ENCODE assay signal across 22 cellular contexts in the genomic region with DNA sequence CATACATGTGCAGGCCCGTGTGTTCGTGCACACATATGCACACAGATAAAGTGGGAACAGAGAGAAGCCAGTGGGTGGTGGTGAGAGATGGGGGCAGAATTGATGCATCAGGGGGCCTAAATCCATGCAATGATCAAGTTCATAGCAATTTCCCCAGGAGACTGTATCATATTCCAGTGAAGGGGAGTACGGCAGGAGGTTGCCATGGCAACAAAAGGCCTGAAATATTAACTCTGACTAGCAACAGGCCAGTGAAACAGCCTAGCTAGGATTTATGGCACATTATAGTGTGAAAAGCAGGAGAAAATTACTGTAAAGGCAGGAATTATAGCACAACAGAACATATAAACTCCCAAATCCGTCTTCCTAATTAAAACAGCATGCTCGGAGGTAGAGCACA.
DNase-seq lines count a peak whose midpoint lies in the region; ATAC-seq and TF ChIP-seq lines count a peak whose summit lies in the region.
"Had no signal": no experiment of that assay in that cellular context is flagged by ENCODE, and none has a peak within 500 bp of the region (broad histone marks: within the 10 kb centered on the region; RNA-seq: fewer than 3 reads in every experiment).

No MANE protein-coding gene starts in this region.

- peaks cover 10% of the 10 kb centered on the region for H3K36me3 Mint-ChIP-seq in type B pancreatic cell
- H3K36me3 Mint-ChIP-seq: activated naive CD4-positive, alpha-beta T cell treated with anti-CD3 and anti-CD28 coated beads, Interleukin-2, amount 50 U/mL, for 24 hours; natural killer cell treated with Interleukin-12 subunit alpha and Interleukin-12 subunit beta and Interleukin-15 and Interleukin-18, amount 100 ng/mL, for 72 hours had no signal

- TF ChIP-seq CTCF in type B pancreatic cell (conservative IDR thresholded peaks at IDR 0.05): no peak

- no peaks in the 10 kb centered on the region for H3K27me3 Mint-ChIP-seq in type B pancreatic cell
- H3K27me3 Mint-ChIP-seq: activated naive CD4-positive, alpha-beta T cell treated with anti-CD3 and anti-CD28 coated beads, Interleukin-2, amount 50 U/mL, for 24 hours; activated T-cell treated with anti-CD3 and anti-CD28 coated beads, Interleukin-2, amount 50 U/mL, for 24 hours; natural killer cell treated with Interleukin-12 subunit alpha and Interleukin-12 subunit beta and Interleukin-15 and Interleukin-18, amount 100 ng/mL, for 72 hours had no signal

- H3K4me1 Mint-ChIP-seq in type B pancreatic cell (ENCODE audit: unreplicated experiment): peaks cover 28% of the 10 kb centered on the region
- H3K4me1 Mint-ChIP-seq: activated naive CD4-positive, alpha-beta T cell treated with anti-CD3 and anti-CD28 coated beads, Interleukin-2, amount 50 U/mL, for 24 hours had no signal

- peak; percentile 13 to 67 (median 44) for DNase-seq in NCI-H1417 (lab: John Stamatoyannopoulos, UW)
- no peak for DNase-seq in NCI-H1417 treated with DMSO at 0.1 percent for 48 hours (lab: John Stamatoyannopoulos, UW)
- peak; percentile 19 for DNase-seq in NCI-H748 treated with DMSO at 0.1 percent for 48 hours (lab: John Stamatoyannopoulos, UW)
- DNase-seq in inferior parietal cortex (ENCODE audit: extremely low spot score): peak; percentile 38
- DNase-seq in type B pancreatic cell (ENCODE audit: extremely low spot score, unreplicated experiment): no peak
- DNase-seq in RPMI8226: no peak
- DNase-seq in activated T-cell treated with anti-CD3 and anti-CD28 coated beads, Interleukin-2, amount 50 U/mL, for 1 hour: no peak
- DNase-seq: activated CD4-positive, alpha-beta T cell treated with anti-CD3 and anti-CD28 coated beads, Interleukin-2, amount 50 U/mL, for 4 hours; activated T-cell treated with anti-CD3 and anti-CD28 coated beads, Interleukin-2, amount 50 U/mL, for 24 hours; foreskin fibroblast; H9; KBM-7; kidney glomerular epithelial cell; mesenchymal stem cell; NCI-H345; testis; WERI-Rb-1 had no signal

- H3K9me3 Mint-ChIP-seq in type B pancreatic cell: peaks cover 7% of the 10 kb centered on the region
- H3K9me3 Mint-ChIP-seq: activated naive CD4-positive, alpha-beta T cell treated with anti-CD3 and anti-CD28 coated beads, Interleukin-2, amount 50 U/mL, for 24 hours; H9; T-helper 1 cell treated with Interleukin-12 subunit alpha and Interleukin-12 subunit beta and Interleukin-4 antibody, amounts not matched to agents 30 μg/mL and 1 μg/mL, for 36 hours had no signal

- no peak for ATAC-seq in GM21360 (IDR thresholded peaks at IDR 0.05; ENCODE audit: unreplicated experiment)
- ATAC-seq: natural killer cell treated with Interleukin-12 subunit alpha and Interleukin-12 subunit beta and Interleukin-15 and Interleukin-18, amount 100 ng/mL, for 72 hours; Right ventricle myocardium inferior had no signal

- H3K27ac Mint-ChIP-seq in type B pancreatic cell: no peak overlapping the region
- H3K27ac Mint-ChIP-seq: activated naive CD4-positive, alpha-beta T cell treated with anti-CD3 and anti-CD28 coated beads, Interleukin-2, amount 50 U/mL, for 24 hours; activated T-cell treated with anti-CD3 and anti-CD28 coated beads, Interleukin-2, amount 50 U/mL, for 24 hours; H9; natural killer cell treated with Interleukin-12 subunit alpha and Interleukin-12 subunit beta and Interleukin-15 and Interleukin-18, amount 100 ng/mL, for 72 hours; T-helper 1 cell treated with Interleukin-12 subunit alpha and Interleukin-12 subunit beta and Interleukin-4 antibody, amounts not matched to agents 30 μg/mL and 1 μg/mL, for 36 hours had no signal

- H3K4me3 Mint-ChIP-seq in type B pancreatic cell: peak overlapping the region; percentile 2
- H3K4me3 Mint-ChIP-seq: activated naive CD4-positive, alpha-beta T cell treated with anti-CD3 and anti-CD28 coated beads, Interleukin-2, amount 50 U/mL, for 24 hours; activated T-cell treated with anti-CD3 and anti-CD28 coated beads, Interleukin-2, amount 50 U/mL, for 24 hours; H9; natural killer cell treated with Interleukin-12 subunit alpha and Interleukin-12 subunit beta and Interleukin-15 and Interleukin-18, amount 100 ng/mL, for 72 hours; T-helper 1 cell treated with Interleukin-12 subunit alpha and Interleukin-12 subunit beta and Interleukin-4 antibody, amounts not matched to agents 30 μg/mL and 1 μg/mL, for 36 hours had no signal

Comparison
In these comparisons a context has a peak if more than half of its experiments do, and no peak if none do; other contexts are left out.
1. DNase-seq: peak in NCI-H1417 (3 of 3), NCI-H748 treated with DMSO at 0.1 percent for 48 hours (single experiment) and inferior parietal cortex (single experiment); none in NCI-H1417 treated with DMSO at 0.1 percent for 48 hours (single experiment), type B pancreatic cell (single experiment), RPMI8226 (single experiment) and activated T-cell treated with anti-CD3 and anti-CD28 coated beads, Interleukin-2, amount 50 U/mL, for 1 hour (single experiment).